In the genomic region with DNA sequence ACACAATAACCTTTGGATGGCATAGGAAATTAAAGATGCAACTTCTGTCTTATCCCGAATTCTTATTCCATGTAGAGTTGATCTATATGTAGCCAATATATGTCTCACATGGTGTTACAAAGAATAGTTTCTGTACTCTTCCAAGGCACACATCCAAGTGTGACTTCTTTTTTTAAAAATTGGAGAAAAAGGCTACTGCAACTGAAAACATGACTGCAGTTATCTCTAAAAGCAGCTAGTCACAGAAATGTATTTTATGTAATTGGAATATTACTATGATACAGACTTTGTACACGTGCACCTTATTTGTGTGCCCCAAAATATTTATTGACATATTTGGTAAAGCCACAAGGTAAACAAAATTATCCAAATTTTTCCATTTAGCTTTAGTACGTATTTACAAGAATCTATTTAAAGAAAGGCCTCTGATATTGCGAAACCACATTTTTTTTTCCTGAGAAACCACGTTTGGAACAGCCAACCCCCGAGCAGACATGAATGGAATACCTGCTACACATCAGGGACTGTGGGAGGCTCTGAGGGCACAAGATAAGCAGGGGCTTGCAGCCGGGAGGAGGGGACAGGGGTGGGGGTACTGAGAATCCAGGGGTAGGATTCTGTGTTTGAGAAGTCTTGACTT, we compare ENCODE assay signal across 17 cellular contexts.
DNase-seq lines count a peak whose midpoint lies in the region; ATAC-seq, FAIRE-seq and TF ChIP-seq lines count a peak whose summit lies in the region.
"Had no signal": no experiment of that assay in that cellular context is flagged by ENCODE, and none has a peak within 500 bp of the region (broad histone marks: within the 10 kb centered on the region; RNA-seq: fewer than 3 reads in every experiment).

No MANE protein-coding gene starts in this region.

- no peak for FAIRE-seq in bronchial epithelial cell (lab: Jason Lieb, UNC)
- FAIRE-seq: GM12878 had no signal

- H3K36me3 ChIP-seq in breast epithelium (no peaks in the 10 kb centered on the region), bronchial epithelial cell (ENCODE audit: control insufficient read depth, insufficient read depth, low read length) (no peaks in the 10 kb centered on the region)
- H3K36me3 ChIP-seq: heart left ventricle, lower lobe of right lung had no signal

- no TSS peak for BruUV-seq in MCF 10A (replicated peaks; lab: Mats Ljungman, UMichigan)

- H3K9me3 ChIP-seq in breast epithelium: no peaks in the 10 kb centered on the region
- H3K9me3 ChIP-seq: heart left ventricle, lower lobe of right lung, testis had no signal

- H3K27ac Mint-ChIP-seq in MCF 10A (ENCODE audit: low read depth, unreplicated experiment): no peak overlapping the region

- no peaks in the 10 kb centered on the region for H3K4me1 ChIP-seq in breast epithelium
- H3K4me1 ChIP-seq: lower lobe of right lung, testis had no signal

- peaks cover 13% of the 10 kb centered on the region for H3K4me1 Mint-ChIP-seq in MCF 10A (ENCODE audit: insufficient read depth, unreplicated experiment)

- ATAC-seq in HG03159 (IDR thresholded peaks at IDR 0.05; ENCODE audit: unreplicated experiment): no peak
- no peak for ATAC-seq in GM18502 (IDR thresholded peaks at IDR 0.05; ENCODE audit: poor library complexity, unreplicated experiment)
- ATAC-seq: GM12878, heart left ventricle, lower lobe of right lung had no signal

- DNase-seq in MCF 10A (ENCODE audit: unreplicated experiment) (peak; percentile 48), breast epithelium (ENCODE audit: low spot score in 2 of 2) (no peak), bronchial epithelial cell (ENCODE audit: low read depth) (peak; percentile 20), kidney glomerular epithelial cell (lab: John Stamatoyannopoulos, UW) (no peak), mesenteric fat pad (ENCODE audit: low spot score) (no peak)
- DNase-seq: activated CD4-positive, CD25-positive, alpha-beta regulatory T cell treated with anti-CD3 and anti-CD28 coated beads, Interleukin-2, amount 50 U/mL, for 72 hours; activated T-cell treated with anti-CD3 and anti-CD28 coated beads for 4 hours; effector CD8-positive, alpha-beta T cell; heart left ventricle; lower lobe of right lung; nucleus accumbens; SW 1271; testis had no signal

- H3K9me3 Mint-ChIP-seq in MCF 10A (ENCODE audit: unreplicated experiment): no peaks in the 10 kb centered on the region

- H3K4me3 ChIP-seq in breast epithelium (no peak overlapping the region), bronchial epithelial cell (ENCODE audit: low read depth, low read length) (no peak overlapping the region)
- H3K4me3 ChIP-seq: GM12878, heart left ventricle, lower lobe of right lung, testis had no signal

- H3K27me3 ChIP-seq in breast epithelium: no peaks in the 10 kb centered on the region
- no peaks in the 10 kb centered on the region for H3K27me3 ChIP-seq in bronchial epithelial cell (ENCODE audit: control insufficient read depth, insufficient read depth, low read length)
- H3K27me3 ChIP-seq in layer of hippocampus (ENCODE audit: control insufficient read depth, insufficient read depth, low read length): no peaks in the 10 kb centered on the region
- H3K27me3 ChIP-seq: heart left ventricle, testis had no signal

- H3K36me3 Mint-ChIP-seq in MCF 10A (ENCODE audit: insufficient read depth, unreplicated experiment): no peaks in the 10 kb centered on the region

- CTCF ChIA-PET in MCF 10A (lab: Yijun Ruan, JAX): interaction anchor here (0.7 to 1.5 kb wide), 2 partner anchors 63 to 119 kb away, joined by 4 read pairs; no protein-coding TSS in a partner anchor

- no peak overlapping the region for H3K27ac ChIP-seq in breast epithelium
- H3K27ac ChIP-seq in layer of hippocampus (ENCODE audit: low read depth, low read length): peak overlapping the region; percentile 7
- H3K27ac ChIP-seq: heart left ventricle, lower lobe of right lung, testis had no signal

- no peak overlapping the region for H3K4me3 Mint-ChIP-seq in MCF 10A (ENCODE audit: unreplicated experiment)

- H3K27me3 Mint-ChIP-seq in MCF 10A (ENCODE audit: insufficient read depth, unreplicated experiment): no peaks in the 10 kb centered on the region

- no peak for TF ChIP-seq CTCF in MCF 10A (IDR thresholded peaks at IDR 0.05; ENCODE audit: unreplicated experiment)
- no peak for TF ChIP-seq CTCF in breast epithelium (IDR thresholded peaks at IDR 0.05)
- TF ChIP-seq CTCF in bronchial epithelial cell (IDR thresholded peaks at IDR 0.05; ENCODE audit: insufficient read depth, low read length, severe bottlenecking): no peak

- TF ChIP-seq POLR2A in breast epithelium (IDR thresholded peaks at IDR 0.05): no peak

- intact Hi-C loops in MCF 10A (cut with micrococcal nuclease): no loop called here
- intact Hi-C loops in breast epithelium (cut with DNase I; ENCODE audit: low total_unique reads): no loop called here

- POLR2A ChIA-PET in MCF 10A (lab: Yijun Ruan, JAX): no interaction called here

Comparison
In these comparisons a context has a peak if more than half of its experiments do, and no peak if none do; other contexts are left out.
1. DNase-seq: peak in MCF 10A (single experiment) and bronchial epithelial cell (single experiment); none in breast epithelium (0 of 2), kidney glomerular epithelial cell (single experiment) and mesenteric fat pad (single experiment).